In genomic region chr17:63516910-63517824, GRCh38 we compare ENCODE assay signal across 1 cellular context.
TF ChIP-seq lines count a peak whose summit lies in the region.

No MANE protein-coding gene starts in this region.

TF ChIP-seq in HepG2, 621 proteins besides CTCF, POLR2A, EP300 and RAD21 (continued from another document and continues in another):
- TF ChIP-seq ZNF572 (CRISPR knock-in tag; IDR thresholded peaks at IDR 0.05) (peak; percentile 89; the same call in 1 of the 2 replicates), ZNF614 (CRISPR knock-in tag; IDR thresholded peaks at IDR 0.05; ENCODE audit: borderline replicate concordance) (peak; percentile 60; the same call in 1 of the 2 replicates), PTBP1 (IDR thresholded peaks at IDR 0.05; ENCODE audit: low read depth, low read length, poor library complexity, severe bottlenecking) (no peak), FOXP1 (IDR thresholded peaks at IDR 0.05) (no peak), FOXP1 (CRISPR knock-in tag; IDR thresholded peaks at IDR 0.05) (peak; percentile 83), TFAP4 (IDR thresholded peaks at IDR 0.05; ENCODE audit: borderline replicate concordance, low read depth) (peak; percentile 12; the same call in 1 of the 2 replicates), FOXP4 (CRISPR knock-in tag; IDR thresholded peaks at IDR 0.05) (peak; percentile 68; the same call in 1 of the 2 replicates), DPF2 (CRISPR knock-in tag; IDR thresholded peaks at IDR 0.05; ENCODE audit: borderline replicate concordance, low read depth) (peak; percentile 67; the same call in 1 of the 2 replicates), NFRKB (IDR thresholded peaks at IDR 0.05) (no peak), SOX6 (IDR thresholded peaks at IDR 0.05) (no peak), SOX6 (CRISPR knock-in tag; IDR thresholded peaks at IDR 0.05) (peak; percentile 86), ZNF207 (IDR thresholded peaks at IDR 0.05; ENCODE audit: borderline replicate concordance) (no peak), KAT8 (CRISPR knock-in tag; IDR thresholded peaks at IDR 0.05) (0 out of 2 replicates have a peak, but pooled peaks have one; percentile 23), PPARG (CRISPR knock-in tag; conservative IDR thresholded peaks at IDR 0.05) (no peak; the same call in 1 of the 2 replicates), ZSCAN31 (CRISPR knock-in tag; IDR thresholded peaks at IDR 0.05; ENCODE audit: low read depth) (0 out of 2 replicates have a peak, but pooled peaks have one; percentile 38), ZNF460 (CRISPR knock-in tag; IDR thresholded peaks at IDR 0.05; ENCODE audit: borderline replicate concordance) (0 out of 2 replicates have a peak, but pooled peaks have one; percentile 52), ELF3 (CRISPR knock-in tag; IDR thresholded peaks at IDR 0.05) (peak; percentile 45), TBX2 (CRISPR knock-in tag; IDR thresholded peaks at IDR 0.05; ENCODE audit: borderline replicate concordance) (peak; percentile 59; the same call in 1 of the 2 replicates), MNT (IDR thresholded peaks at IDR 0.05) (0 out of 2 replicates have a peak, but pooled peaks have one; percentile 10), PITX1 (CRISPR knock-in tag; IDR thresholded peaks at IDR 0.05) (0 out of 2 replicates have a peak, but pooled peaks have one; percentile 49), FUBP1 (CRISPR knock-in tag; IDR thresholded peaks at IDR 0.05; ENCODE audit: borderline replicate concordance) (no peak), ZBTB25 (CRISPR knock-in tag; IDR thresholded peaks at IDR 0.05) (no peak), ZNF264 (CRISPR knock-in tag; IDR thresholded peaks at IDR 0.05) (peak; percentile 67; the same call in 1 of the 2 replicates), NR3C1 (CRISPR knock-in tag; IDR thresholded peaks at IDR 0.05) (no peak), PRDM10 (CRISPR knock-in tag; IDR thresholded peaks at IDR 0.05; ENCODE audit: low read depth) (peak; percentile 71), MLX (CRISPR knock-in tag; IDR thresholded peaks at IDR 0.05) (peak; percentile 96), ZGPAT (CRISPR knock-in tag; IDR thresholded peaks at IDR 0.05) (peak; percentile 36; the same call in 1 of the 2 replicates), CEBPG (CRISPR knock-in tag; IDR thresholded peaks at IDR 0.05) (peak; percentile 28; the same call in 1 of the 2 replicates), ZNF747 (CRISPR knock-in tag; IDR thresholded peaks at IDR 0.05; ENCODE audit: borderline replicate concordance) (no peak), USF2 (IDR thresholded peaks at IDR 0.05; ENCODE audit: low read depth, low read length) (no peak), USF2 (CRISPR knock-in tag; IDR thresholded peaks at IDR 0.05; ENCODE audit: borderline replicate concordance) (no peak), HHEX (CRISPR knock-in tag; IDR thresholded peaks at IDR 0.05) (no peak; the same call in 1 of the 2 replicates), ZNF816 (CRISPR knock-in tag; IDR thresholded peaks at IDR 0.05; ENCODE audit: borderline replicate concordance) (0 out of 2 replicates have a peak, but pooled peaks have one; percentile 69), NFE2 (CRISPR knock-in tag; IDR thresholded peaks at IDR 0.05) (no peak), ZNF574 (CRISPR knock-in tag; IDR thresholded peaks at IDR 0.05) (peak; percentile 62; the same call in 1 of the 2 replicates), ARNT2 (CRISPR knock-in tag; IDR thresholded peaks at IDR 0.05; ENCODE audit: low read depth) (no peak), KDM2A (CRISPR knock-in tag; IDR thresholded peaks at IDR 0.05; ENCODE audit: borderline replicate concordance, low read depth) (0 out of 2 replicates have a peak, but pooled peaks have one; percentile 34), HOXA5 (CRISPR knock-in tag; IDR thresholded peaks at IDR 0.05) (no peak), ARNTL (CRISPR knock-in tag; IDR thresholded peaks at IDR 0.05) (peak; percentile 96), DNMT1 (CRISPR knock-in tag; IDR thresholded peaks at IDR 0.05) (0 out of 2 replicates have a peak, but pooled peaks have one; percentile 36), ZZZ3 (CRISPR knock-in tag; IDR thresholded peaks at IDR 0.05; ENCODE audit: borderline replicate concordance) (no peak)
